Comparison of ENCODE assay signal across 26 cellular contexts in genomic region chr3:88318067-88318466, GRCh38.
"Had no signal": no experiment of that assay in that cellular context is flagged by ENCODE, and none has a peak within 500 bp of the region (broad histone marks: within the 10 kb centered on the region; RNA-seq: fewer than 3 reads in every experiment).

No MANE protein-coding gene starts in this region.

- H3K9me3 ChIP-seq: stomach, suprapubic skin, testis, thoracic aorta, thyroid gland, tibial artery, tibial nerve, transverse colon, upper lobe of left lung, upper lobe of right lung, uterus, vagina had no signal

- H3K27ac ChIP-seq: stomach, suprapubic skin, testis, thoracic aorta, thyroid gland, tibial artery, tibial nerve, transverse colon, upper lobe of left lung, upper lobe of right lung, uterus, vagina had no signal

- H3K4me3 ChIP-seq: stomach, suprapubic skin, testis, thoracic aorta, thyroid gland, tibial artery, tibial nerve, transverse colon, upper lobe of left lung, upper lobe of right lung, uterus, vagina had no signal

- DNase-seq: stimulated activated CD4-positive, alpha-beta T cell treated with anti-CD3 and anti-CD28 coated beads, Interleukin-2, amount 100 ng/mL, for 48 hours; stimulated activated CD4-positive, alpha-beta T cell treated with anti-CD3 and anti-CD28 coated beads, Interleukin-4, amount 100 ng/mL, for 1 hour; stimulated activated CD4-positive, alpha-beta T cell treated with anti-CD3 and anti-CD28 coated beads, Interleukin-4, amount 100 ng/mL, for 24 hours; stimulated activated CD4-positive, alpha-beta T cell treated with anti-CD3 and anti-CD28 coated beads, Interleukin-4, amount 100 ng/mL, for 4 hours; stimulated activated CD8-positive, alpha-beta memory T cell treated with anti-CD3 and anti-CD28 coated beads, Interleukin-4, amount 100 ng/mL, for 48 hours; stimulated activated naive B cell treated with anti-CD40 and anti-IgM and Interleukin-4, amounts not matched to agents 10 μg/mL and 1 μg/mL and 100 μg/mL, for 72 hours; stimulated activated naive CD4-positive, alpha-beta T cell; stimulated activated naive CD4-positive, alpha-beta T cell treated with Interleukin-2 at 50 U/mL for 16 hours; stimulated activated naive CD8-positive, alpha-beta T cell treated with anti-CD3 and anti-CD28 coated beads, Interleukin-15, amount 100 ng/mL, for 72 hours; stimulated activated naive CD8-positive, alpha-beta T cell treated with anti-CD3 and anti-CD28 coated beads, Interleukin-15, Interleukin-2, amounts not matched to agents 100 U/mL and 50 U/mL, for 24 hours; stomach; substantia nigra; testis; thyroid gland; tibial artery; transverse colon; trophoblast cell; upper lobe of left lung; upper lobe of right lung; uterus had no signal

- ATAC-seq: stimulated activated effector memory CD8-positive, alpha-beta T cell treated with anti-CD3 and anti-CD28 coated beads, Interleukin-12 subunit alpha, Interleukin-12 subunit beta, amount 100 ng/mL, for 72 hours; stimulated activated memory B cell treated with anti-CD40 and anti-IgM and Interleukin-4, amounts not matched to agents 10 μg/mL and 1 μg/mL and 100 μg/mL, for 72 hours; stimulated activated naive B cell treated with anti-CD40 and anti-IgM and Interleukin-4, amounts not matched to agents 10 μg/mL and 1 μg/mL and 100 μg/mL, for 72 hours; stimulated activated naive CD8-positive, alpha-beta T cell treated with anti-CD3 and anti-CD28 coated beads, Interleukin-15, amount 100 ng/mL, for 72 hours; stimulated activated naive CD8-positive, alpha-beta T cell treated with anti-CD3 and anti-CD28 coated beads, Interleukin-15, Interleukin-2, amounts not matched to agents 100 U/mL and 50 U/mL, for 24 hours had no signal

- H3K36me3 ChIP-seq: stomach, suprapubic skin, thoracic aorta, thyroid gland, tibial artery, tibial nerve, transverse colon, upper lobe of left lung, upper lobe of right lung, uterus, vagina had no signal

- H3K27me3 ChIP-seq: stomach, suprapubic skin, testis, thyroid gland, tibial artery, tibial nerve, transverse colon, upper lobe of left lung, upper lobe of right lung, uterus, vagina had no signal

- H3K4me1 ChIP-seq: stomach, suprapubic skin, testis, thyroid gland, tibial artery, tibial nerve, transverse colon, upper lobe of left lung, upper lobe of right lung, uterus, vagina had no signal
